ENCODE assay signal across 35 cellular contexts in genomic region chr9:16888594-16888993, GRCh38. TPM values are rescaled to one million over a fixed set of nuclear protein-coding genes. Genes with fewer than 3 reads are reported as not detected.
"Had no signal": no experiment of that assay in that cellular context is flagged by ENCODE, and none has a peak within 500 bp of the region (broad histone marks: within the 10 kb centered on the region; RNA-seq: fewer than 3 reads in every experiment).

No MANE protein-coding gene starts in this region.

- FAIRE-seq: colon, endothelial cell of umbilical vein had no signal

- H3K9me3 ChIP-seq: adrenal gland, body of pancreas, gastroesophageal sphincter, heart right ventricle had no signal

- H3K27ac ChIP-seq: adrenal gland, body of pancreas, epithelial cell of prostate, gastroesophageal sphincter, heart right ventricle, VCaP had no signal

- H3K4me3 ChIP-seq: adrenal gland, body of pancreas, gastroesophageal sphincter, heart right ventricle had no signal

- H3K36me3 ChIP-seq: adrenal gland, gastroesophageal sphincter, heart right ventricle had no signal

- ATAC-seq: activated CD4-positive, alpha-beta T cell treated with anti-CD3 and anti-CD28 coated beads for 36 hours; activated CD8-positive, alpha-beta memory T cell treated with anti-CD3 and anti-CD28 coated beads, Interleukin-2, amount 10 ng/mL, durations not matched to agents 7 days and 5 days; activated CD8-positive, alpha-beta T cell treated with anti-CD3 and anti-CD28 coated beads, Interleukin-2, amount 10 ng/mL, durations not matched to agents 7 days and 5 days; activated naive CD8-positive, alpha-beta T cell treated with anti-CD3 and anti-CD28 coated beads, Interleukin-2, amount 50 U/mL, for 24 hours; body of pancreas; effector memory CD8-positive, alpha-beta T cell; gastroesophageal sphincter; heart right ventricle; T-helper 17 cell had no signal

- H3K27me3 ChIP-seq: adrenal gland, body of pancreas, gastroesophageal sphincter, heart right ventricle had no signal

- DNase-seq: activated B cell treated with CpG ODN at 0.5 μM for 24 hours; activated CD4-positive, alpha-beta memory T cell treated with anti-CD3 and anti-CD28 coated beads for 36 hours; activated CD4-positive, alpha-beta T cell treated with anti-CD3 and anti-CD28 coated beads for 36 hours; activated CD4-positive, alpha-beta T cell treated with anti-CD3 and anti-CD28 coated beads, Interleukin-2, amount 10 ng/mL, durations not matched to agents 24 days and 14 days; activated CD4-positive, CD25-positive, alpha-beta regulatory T cell treated with anti-CD3 and anti-CD28 coated beads, Interleukin-2, amount 50 U/mL, for 72 hours; activated CD8-positive, alpha-beta memory T cell treated with anti-CD3 and anti-CD28 coated beads, Interleukin-2, amount 10 ng/mL, durations not matched to agents 7 days and 5 days; activated CD8-positive, alpha-beta memory T cell treated with anti-CD3 and anti-CD28 coated beads, Interleukin-2, amount 50 U/mL, for 4 hours; activated CD8-positive, alpha-beta T cell treated with anti-CD3 and anti-CD28 coated beads, Interleukin-2, amount 10 ng/mL, durations not matched to agents 7 days and 5 days; activated effector memory CD4-positive, alpha-beta T cell treated with anti-CD3 and anti-CD28 coated beads, Interleukin-2, amount 50 U/mL, for 16 hours; activated naive CD4-positive, alpha-beta T cell treated with anti-CD3 and anti-CD28 coated beads for 36 hours; activated naive CD8-positive, alpha-beta T cell treated with anti-CD3 and anti-CD28 coated beads for 36 hours; activated naive CD8-positive, alpha-beta T cell treated with anti-CD3 and anti-CD28 coated beads, Interleukin-2, amount 50 U/mL, for 24 hours; activated T-cell treated with anti-CD3 and anti-CD28 coated beads, Interleukin-2, amount 50 U/mL, for 1 hour; activated T-cell treated with anti-CD3 and anti-CD28 coated beads, Interleukin-2, amount 50 U/mL, for 48 hours; adrenal gland; amygdala; aorta; body of pancreas; caudate nucleus; cortex of kidney; dermis blood vessel endothelial cell; effector CD4-positive, alpha-beta T cell; effector memory CD8-positive, alpha-beta T cell; foreskin fibroblast; heart right ventricle; T-helper 1 cell; T-helper 17 cell had no signal

- H3K4me1 ChIP-seq: adrenal gland, body of pancreas had no signal

RNA-seq across cellular contexts. Expression of gene BNC2, which starts 18.1 kb away (rescaled TPM):
- total RNA-seq: activated B cell treated with CpG ODN at 0.5 μM for 24 hours; activated CD4-positive, alpha-beta memory T cell treated with anti-CD3 and anti-CD28 coated beads for 36 hours; activated CD4-positive, alpha-beta T cell treated with anti-CD3 and anti-CD28 coated beads for 36 hours; activated CD4-positive, alpha-beta T cell treated with anti-CD3 and anti-CD28 coated beads, Interleukin-2, amount 10 ng/mL, durations not matched to agents 24 days and 14 days; activated CD8-positive, alpha-beta memory T cell treated with anti-CD3 and anti-CD28 coated beads for 36 hours; activated CD8-positive, alpha-beta memory T cell treated with anti-CD3 and anti-CD28 coated beads, Interleukin-2, amount 10 ng/mL, durations not matched to agents 7 days and 5 days; activated CD8-positive, alpha-beta T cell treated with anti-CD3 and anti-CD28 coated beads, Interleukin-2, amount 10 ng/mL, durations not matched to agents 7 days and 5 days; activated naive CD4-positive, alpha-beta T cell treated with anti-CD3 and anti-CD28 coated beads for 36 hours; activated naive CD8-positive, alpha-beta T cell treated with anti-CD3 and anti-CD28 coated beads for 36 hours; activated T-helper 1 cell treated with anti-CD3 and anti-CD28 coated beads, Interleukin-12 subunit alpha, Interleukin-12 subunit beta, Interleukin-2, Interleukin-4 antibody, amounts not matched to agents 30 ng/mL and 10 ng/mL and 1 ng/mL, durations not matched to agents 14 hours and 24 hours and 36 hours; activated T-helper 2 cell treated with anti-CD3 and anti-CD28 coated beads, Interferon-gamma antibody, Interleukin-2, Interleukin-4, amounts not matched to agents 10 μg/mL and 5 μg/mL and 100 μg/mL, durations not matched to agents 14 hours and 24 hours and 36 hours; T-helper 17 cell had no signal
